ENCODE assay signal across 17 cellular contexts in the genomic region with DNA sequence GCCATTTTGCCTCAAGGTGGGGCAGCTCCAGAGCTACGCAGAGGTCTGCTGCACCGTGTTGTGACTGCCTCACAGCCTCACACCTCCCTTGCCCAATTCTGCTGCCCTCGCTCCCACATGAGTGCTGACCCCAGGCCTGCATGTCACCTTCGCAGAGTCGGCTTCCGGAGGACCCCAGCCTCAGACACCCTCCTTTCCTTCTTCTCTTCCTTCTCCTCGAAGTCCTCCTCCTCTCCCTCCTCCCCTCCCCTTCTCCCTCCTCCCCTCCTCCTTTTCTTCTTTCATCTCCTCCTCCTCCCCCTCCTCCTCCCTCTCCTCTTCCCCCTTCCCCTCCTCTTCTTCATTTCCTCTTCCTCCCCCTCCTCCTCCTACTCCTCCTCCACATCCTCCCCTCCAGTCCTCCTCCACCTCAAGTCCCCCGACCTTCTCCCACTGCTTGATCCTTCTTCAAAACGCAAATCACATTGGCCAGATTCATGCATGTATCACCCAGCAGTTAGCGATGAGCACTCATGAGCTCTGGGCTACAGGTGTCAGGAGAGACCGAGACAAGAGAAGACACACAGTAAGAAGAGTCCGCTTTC.
A peak's percentile ranks its signal among the peaks of the same experiment; 100 is the strongest.
DNase-seq lines count a peak whose midpoint lies in the region; ATAC-seq and TF ChIP-seq lines count a peak whose summit lies in the region.
"Had no signal": no experiment of that assay in that cellular context is flagged by ENCODE, and none has a peak within 500 bp of the region (broad histone marks: within the 10 kb centered on the region; RNA-seq: fewer than 3 reads in every experiment).

No MANE protein-coding gene starts in this region.

- no peaks in the 10 kb centered on the region for H3K9me2 ChIP-seq in neural cell (ENCODE audit: insufficient read depth, low read length)

- 61 to 66% methylated on average over 12 of the region's 12 CpGs for WGBS in heart right ventricle, 2 donors

- H3K9ac ChIP-seq in neural cell (ENCODE audit: low read length): peak overlapping the region; percentile 23
- H3K9ac ChIP-seq: GM23248 had no signal

- H3K27ac ChIP-seq in heart right ventricle (no peak overlapping the region), neural cell (ENCODE audit: low read length) (no peak overlapping the region), breast epithelium (no peak overlapping the region)
- H3K27ac ChIP-seq: 22Rv1, A549, C4-2B, GM23248 had no signal

- H3K27me3 ChIP-seq in heart right ventricle: peaks cover 0 to 86% (median 72%) of the 10 kb centered on the region in 7 donors
- H3K27me3 ChIP-seq in neural cell (ENCODE audit: insufficient read depth, low read depth, low read length): no peaks in the 10 kb centered on the region
- H3K27me3 ChIP-seq in breast epithelium: peaks cover 0 to 91% of the 10 kb centered on the region in 2 donors

- H4K20me1 ChIP-seq in neural cell (ENCODE audit: insufficient read depth): no peaks in the 10 kb centered on the region

- H2AFZ ChIP-seq in neural cell (ENCODE audit: low read depth, low read length): no peak overlapping the region
- H2AFZ ChIP-seq: GM23248 had no signal

- no peak overlapping the region for H3K4me2 ChIP-seq in neural cell (ENCODE audit: low read length)
- H3K4me2 ChIP-seq: A549 had no signal

- H3K27ac Mint-ChIP-seq in chondrocyte (ENCODE audit: unreplicated experiment): no peak overlapping the region
- H3K27ac Mint-ChIP-seq: CD4-positive, alpha-beta T cell had no signal

- TF ChIP-seq EP300 in neural cell (conservative IDR thresholded peaks at IDR 0.05; ENCODE audit: poor library complexity, severe bottlenecking): no peak

- no peak for TF ChIP-seq POLR2A in breast epithelium (IDR thresholded peaks at IDR 0.05)

- DNase-seq in Right ventricle myocardium inferior (ENCODE audit: missing footprints) (peak; percentile 16), heart right ventricle (no peak), chondrocyte (ENCODE audit: low spot score) (peak; percentile 48), breast epithelium (ENCODE audit: low spot score in 2 of 2) (no peak)
- no peak for DNase-seq in stimulated activated CD4-positive, alpha-beta T cell treated with anti-CD3 and anti-CD28 coated beads, Interleukin-4, amount 100 ng/mL, for 24 hours
- DNase-seq: AML-193; CD4-positive, alpha-beta T cell; DMS153; DMS79 treated with DMSO at 0.1 percent for 48 hours; GF-D8; GM23248 had no signal

- no peak for TF ChIP-seq RAD21 in neural cell (conservative IDR thresholded peaks at IDR 0.05)

- H3F3A ChIP-seq in neural cell (ENCODE audit: insufficient read depth, low read length, poor library complexity, severe bottlenecking): no peaks in the 10 kb centered on the region

- H3K79me2 ChIP-seq in neural cell (replicated peaks; ENCODE audit: insufficient read depth, low read length): no peaks in the 10 kb centered on the region

- no peaks in the 10 kb centered on the region for H3K9me3 Mint-ChIP-seq in chondrocyte (ENCODE audit: low read depth)
- H3K9me3 Mint-ChIP-seq: CD4-positive, alpha-beta T cell had no signal

- no peak overlapping the region for H3K4me3 Mint-ChIP-seq in chondrocyte (ENCODE audit: unreplicated experiment)
- H3K4me3 Mint-ChIP-seq: CD4-positive, alpha-beta T cell had no signal

- H3K4me3 ChIP-seq in heart right ventricle (no peak overlapping the region), neural cell (ENCODE audit: low read length) (peak overlapping the region; percentile 53), breast epithelium (no peak overlapping the region)
- H3K4me3 ChIP-seq: A549, GM23248, HAP-1 had no signal

- H3K36me3 ChIP-seq in heart right ventricle: no peaks in the 10 kb centered on the region
- no peaks in the 10 kb centered on the region for H3K36me3 ChIP-seq in neural cell (ENCODE audit: insufficient read depth, low read length)
- H3K36me3 ChIP-seq in breast epithelium: no peaks in the 10 kb centered on the region
- H3K36me3 ChIP-seq: HAP-1 had no signal

- H3K4me1 ChIP-seq in heart right ventricle: no peaks in the 10 kb centered on the region
- no peaks in the 10 kb centered on the region for H3K4me1 ChIP-seq in breast epithelium
- H3K4me1 ChIP-seq: HAP-1 had no signal

- H3K36me3 Mint-ChIP-seq in chondrocyte (ENCODE audit: low read depth): peaks cover 3% of the 10 kb centered on the region

- H3K9me3 ChIP-seq in heart right ventricle (no peaks in the 10 kb centered on the region), neural cell (ENCODE audit: low read length) (no peaks in the 10 kb centered on the region), breast epithelium (no peaks in the 10 kb centered on the region)
- H3K9me3 ChIP-seq: A549, HAP-1 had no signal

- ATAC-seq in Right ventricle myocardium inferior (no peak), heart right ventricle (no peak), GM21515 (IDR thresholded peaks at IDR 0.05; ENCODE audit: unreplicated experiment) (no peak)
- ATAC-seq: A549 had no signal

- H3K4me1 Mint-ChIP-seq in chondrocyte (ENCODE audit: low read depth): no peaks in the 10 kb centered on the region

- H3K27me3 Mint-ChIP-seq in chondrocyte (ENCODE audit: low read depth): peaks cover 67% of the 10 kb centered on the region

- intact Hi-C loops in Right ventricle myocardium inferior (cut with DNase I) (no loop called here), heart right ventricle (cut with DNase I) (no loop called here), breast epithelium (cut with DNase I; ENCODE audit: low total_unique reads) (no loop called here)

- no peak for TF ChIP-seq CTCF in heart right ventricle (IDR thresholded peaks at IDR 0.05)
- no peak for TF ChIP-seq CTCF in chondrocyte (IDR thresholded peaks at IDR 0.05)
- TF ChIP-seq CTCF in neural cell (IDR thresholded peaks at IDR 0.05; ENCODE audit: poor library complexity, severe bottlenecking): no peak
- TF ChIP-seq CTCF in breast epithelium (IDR thresholded peaks at IDR 0.05): no peak

TF ChIP-seq in neural cell, 6 proteins besides CTCF, POLR2A, EP300 and RAD21:
- TF ChIP-seq EZH2 (IDR thresholded peaks at IDR 0.05; ENCODE audit: borderline replicate concordance, insufficient read depth, low read length, poor library complexity, severe bottlenecking) (no peak), SMC3 (conservative IDR thresholded peaks at IDR 0.05; ENCODE audit: poor library complexity) (no peak), POLR2AphosphoS5 (IDR thresholded peaks at IDR 0.05) (no peak), MXI1 (conservative IDR thresholded peaks at IDR 0.05; ENCODE audit: poor library complexity, severe bottlenecking) (no peak), TAF1 (IDR thresholded peaks at IDR 0.05; ENCODE audit: low read depth) (no peak)
- TF ChIP-seq, protein P1, sequence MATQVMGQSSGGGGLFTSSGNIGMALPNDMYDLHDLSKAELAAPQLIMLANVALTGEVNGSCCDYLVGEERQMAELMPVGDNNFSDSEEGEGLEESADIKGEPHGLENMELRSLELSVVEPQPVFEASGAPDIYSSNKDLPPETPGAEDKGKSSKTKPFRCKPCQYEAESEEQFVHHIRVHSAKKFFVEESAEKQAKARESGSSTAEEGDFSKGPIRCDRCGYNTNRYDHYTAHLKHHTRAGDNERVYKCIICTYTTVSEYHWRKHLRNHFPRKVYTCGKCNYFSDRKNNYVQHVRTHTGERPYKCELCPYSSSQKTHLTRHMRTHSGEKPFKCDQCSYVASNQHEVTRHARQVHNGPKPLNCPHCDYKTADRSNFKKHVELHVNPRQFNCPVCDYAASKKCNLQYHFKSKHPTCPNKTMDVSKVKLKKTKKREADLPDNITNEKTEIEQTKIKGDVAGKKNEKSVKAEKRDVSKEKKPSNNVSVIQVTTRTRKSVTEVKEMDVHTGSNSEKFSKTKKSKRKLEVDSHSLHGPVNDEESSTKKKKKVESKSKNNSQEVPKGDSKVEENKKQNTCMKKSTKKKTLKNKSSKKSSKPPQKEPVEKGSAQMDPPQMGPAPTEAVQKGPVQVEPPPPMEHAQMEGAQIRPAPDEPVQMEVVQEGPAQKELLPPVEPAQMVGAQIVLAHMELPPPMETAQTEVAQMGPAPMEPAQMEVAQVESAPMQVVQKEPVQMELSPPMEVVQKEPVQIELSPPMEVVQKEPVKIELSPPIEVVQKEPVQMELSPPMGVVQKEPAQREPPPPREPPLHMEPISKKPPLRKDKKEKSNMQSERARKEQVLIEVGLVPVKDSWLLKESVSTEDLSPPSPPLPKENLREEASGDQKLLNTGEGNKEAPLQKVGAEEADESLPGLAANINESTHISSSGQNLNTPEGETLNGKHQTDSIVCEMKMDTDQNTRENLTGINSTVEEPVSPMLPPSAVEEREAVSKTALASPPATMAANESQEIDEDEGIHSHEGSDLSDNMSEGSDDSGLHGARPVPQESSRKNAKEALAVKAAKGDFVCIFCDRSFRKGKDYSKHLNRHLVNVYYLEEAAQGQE (IDR thresholded peaks at IDR 0.05; ENCODE audit: borderline replicate concordance): no peak

Comparison
In these comparisons a context has a peak if more than half of its experiments do, and no peak if none do; other contexts are left out.
1. DNase-seq: peak in Right ventricle myocardium inferior (single experiment) and chondrocyte (single experiment); none in heart right ventricle (0 of 2), breast epithelium (0 of 2) and stimulated activated CD4-positive, alpha-beta T cell treated with anti-CD3 and anti-CD28 coated beads, Interleukin-4, amount 100 ng/mL, for 24 hours (single experiment).